In genomic region chr12:12561305-12562015, GRCh38 we compare ENCODE assay signal across 1 cellular context.
TF ChIP-seq lines count a peak whose summit lies in the region.

No MANE protein-coding gene starts in this region.

TF ChIP-seq in HepG2, 621 proteins besides CTCF, POLR2A, EP300 and RAD21 (continued from another document and continues in another):
- TF ChIP-seq ZNF639 (CRISPR knock-in tag; conservative IDR thresholded peaks at IDR 0.05) (0 out of 2 replicates have a peak, but pooled peaks have one; percentile 0), TEF (CRISPR knock-in tag; IDR thresholded peaks at IDR 0.05) (peak; percentile 81), BCL3 (CRISPR knock-in tag; IDR thresholded peaks at IDR 0.05) (0 out of 2 replicates have a peak, but pooled peaks have one; percentile 28), TAF1 (CRISPR knock-in tag; IDR thresholded peaks at IDR 0.05) (peak; percentile 31), MED1 (CRISPR knock-in tag; IDR thresholded peaks at IDR 0.05) (no peak), KDM2A (CRISPR knock-in tag; IDR thresholded peaks at IDR 0.05; ENCODE audit: borderline replicate concordance, low read depth) (peak; percentile 35; the same call in 1 of the 2 replicates), SALL1 (CRISPR knock-in tag; IDR thresholded peaks at IDR 0.05) (peak; percentile 16; the same call in 1 of the 2 replicates), BCL6 (CRISPR knock-in tag; IDR thresholded peaks at IDR 0.05) (0 out of 2 replicates have a peak, but pooled peaks have one; percentile 12), CAMTA2 (CRISPR knock-in tag; IDR thresholded peaks at IDR 0.05; ENCODE audit: borderline replicate concordance) (no peak), DMAP1 (CRISPR knock-in tag; IDR thresholded peaks at IDR 0.05) (peak; percentile 55; the same call in 1 of the 2 replicates), CEBPB (IDR thresholded peaks at IDR 0.05; ENCODE audit: borderline replicate concordance, low read depth, low read length) (peak; percentile 85), ZGPAT (CRISPR knock-in tag; IDR thresholded peaks at IDR 0.05) (peak; percentile 9; the same call in 1 of the 2 replicates), POLR2G (IDR thresholded peaks at IDR 0.05; ENCODE audit: low read depth, low read length) (peak; percentile 80), HDAC6 (IDR thresholded peaks at IDR 0.05; ENCODE audit: low read depth, low read length) (peak; percentile 74; the same call in 1 of the 2 replicates), KLF12 (CRISPR knock-in tag; IDR thresholded peaks at IDR 0.05; ENCODE audit: borderline replicate concordance) (0 out of 2 replicates have a peak, but pooled peaks have one; percentile 23), BORCS8-MEF2B (CRISPR knock-in tag; IDR thresholded peaks at IDR 0.05) (peak; percentile 55; the same call in 1 of the 2 replicates), LBX2 (CRISPR knock-in tag; IDR thresholded peaks at IDR 0.05; ENCODE audit: borderline replicate concordance) (no peak), FOSL2 (CRISPR knock-in tag; IDR thresholded peaks at IDR 0.05) (0 out of 2 replicates have a peak, but pooled peaks have one; percentile 18), ZSCAN20 (CRISPR knock-in tag; IDR thresholded peaks at IDR 0.05; ENCODE audit: borderline replicate concordance) (peak; percentile 73; the same call in 1 of the 2 replicates), ARNT2 (CRISPR knock-in tag; IDR thresholded peaks at IDR 0.05; ENCODE audit: low read depth) (peak; percentile 65; the same call in 1 of the 2 replicates), TGIF2 (CRISPR knock-in tag; IDR thresholded peaks at IDR 0.05) (no peak), MYC (CRISPR knock-in tag; IDR thresholded peaks at IDR 0.05; ENCODE audit: borderline replicate concordance) (peak; percentile 22; the same call in 1 of the 2 replicates), TARDBP (CRISPR knock-in tag; IDR thresholded peaks at IDR 0.05) (peak; percentile 27; the same call in 1 of the 2 replicates), FIP1L1 (IDR thresholded peaks at IDR 0.05; ENCODE audit: borderline replicate concordance, insufficient read depth, low read depth, low read length) (peak; percentile 66; the same call in 1 of the 2 replicates), CSRNP1 (CRISPR knock-in tag; IDR thresholded peaks at IDR 0.05) (peak; percentile 68; the same call in 1 of the 2 replicates), ZNF563 (CRISPR knock-in tag; IDR thresholded peaks at IDR 0.05) (peak; percentile 80), ZNF138 (CRISPR knock-in tag; IDR thresholded peaks at IDR 0.05; ENCODE audit: low read depth) (0 out of 2 replicates have a peak, but pooled peaks have one; percentile 47), ZNF691 (CRISPR knock-in tag; IDR thresholded peaks at IDR 0.05; ENCODE audit: borderline replicate concordance, low read depth) (no peak), RNF219 (CRISPR knock-in tag; IDR thresholded peaks at IDR 0.05) (peak; percentile 35), ZNF616 (CRISPR knock-in tag; IDR thresholded peaks at IDR 0.05; ENCODE audit: low read depth) (peak; percentile 40; the same call in 1 of the 2 replicates), ZNF142 (CRISPR knock-in tag; IDR thresholded peaks at IDR 0.05) (peak; percentile 77; the same call in 1 of the 2 replicates), ZNF329 (CRISPR knock-in tag; IDR thresholded peaks at IDR 0.05; ENCODE audit: low read depth) (peak; percentile 70; the same call in 1 of the 2 replicates), SAFB2 (CRISPR knock-in tag; IDR thresholded peaks at IDR 0.05; ENCODE audit: borderline replicate concordance, low read depth) (0 out of 2 replicates have a peak, but pooled peaks have one; percentile 39), IKZF5 (CRISPR knock-in tag; IDR thresholded peaks at IDR 0.05) (peak; percentile 24; the same call in 1 of the 2 replicates), SOX13 (IDR thresholded peaks at IDR 0.05) (no peak), SOX13 (CRISPR knock-in tag; conservative IDR thresholded peaks at IDR 0.05 in 1 of 2, IDR thresholded peaks at IDR 0.05 in 1 of 2) (peak in 1 of 2 experiments; percentile 34; a peak in 1 of 4 replicates), CEBPG (CRISPR knock-in tag; IDR thresholded peaks at IDR 0.05) (peak; percentile 57), TOPORS (CRISPR knock-in tag; IDR thresholded peaks at IDR 0.05) (0 out of 2 replicates have a peak, but pooled peaks have one; percentile 54), ESRRA (CRISPR knock-in tag; IDR thresholded peaks at IDR 0.05; ENCODE audit: low read depth) (no peak), ZNF230 (CRISPR knock-in tag; IDR thresholded peaks at IDR 0.05) (no peak), ZNF615 (CRISPR knock-in tag; IDR thresholded peaks at IDR 0.05; ENCODE audit: borderline replicate concordance) (no peak), RBM39 (IDR thresholded peaks at IDR 0.05; ENCODE audit: low read depth, low read length, poor library complexity, severe bottlenecking) (peak; percentile 49), BRD4 (CRISPR knock-in tag; IDR thresholded peaks at IDR 0.05) (0 out of 2 replicates have a peak, but pooled peaks have one; percentile 47), ZNF782 (CRISPR knock-in tag; IDR thresholded peaks at IDR 0.05; ENCODE audit: borderline replicate concordance) (peak; percentile 50; the same call in 1 of the 2 replicates), SATB2 (CRISPR knock-in tag; IDR thresholded peaks at IDR 0.05) (0 out of 2 replicates have a peak, but pooled peaks have one; percentile 69), ZNF772 (CRISPR knock-in tag; IDR thresholded peaks at IDR 0.05) (0 out of 2 replicates have a peak, but pooled peaks have one; percentile 25)
